In genomic region chr20:60056345-60057122, GRCh38 we compare ENCODE assay signal across 11 cellular contexts.
DNase-seq lines count a peak whose midpoint lies in the region; ATAC-seq, FAIRE-seq and TF ChIP-seq lines count a peak whose summit lies in the region.
"Had no signal": no experiment of that assay in that cellular context is flagged by ENCODE, and none has a peak within 500 bp of the region (broad histone marks: within the 10 kb centered on the region; RNA-seq: fewer than 3 reads in every experiment).

No MANE protein-coding gene starts in this region.

- RAD21 ChIA-PET in GM12878 (lab: Charles Lee; ENCODE audit: unreplicated experiment), result interaction anchor here (1.1 kb wide), 2 partner anchors 154 to 205 kb away, joined by 4 to 5 read pairs; no protein-coding TSS in a partner anchor

- H3K27me3 ChIP-seq in GM12878 (replicated peaks in 1 of 2; ENCODE audit: control insufficient read depth in 2 of 2, insufficient read depth in 2 of 2, low read length in 1 of 2), result no peaks in the 10 kb centered on the region
- H3K27me3 ChIP-seq: tibial nerve had no signal

- no peaks in the 10 kb centered on the region for H3K79me2 ChIP-seq in GM12878 (ENCODE audit: control insufficient read depth, insufficient read depth, low read length)
- H3K79me2 ChIP-seq: parathyroid adenoma had no signal

- H3K36me3 ChIP-seq in GM12878 (ENCODE audit: control insufficient read depth in 2 of 2, insufficient read depth in 2 of 2, low read length in 1 of 2), result no peaks in the 10 kb centered on the region
- H3K36me3 ChIP-seq: tibial nerve had no signal

- peak overlapping the region; percentile 15; the same call in 1 of the 2 replicates for H3K9ac ChIP-seq in GM12878 (ENCODE audit: control insufficient read depth, insufficient read depth, low read length)
- H3K9ac ChIP-seq: parathyroid adenoma had no signal

- DNase-seq in activated CD4-positive, alpha-beta T cell treated with anti-CD3 and anti-CD28 coated beads, Interleukin-2, amount 10 ng/mL, durations not matched to agents 7 days and 5 days, result no peak
- no peak for DNase-seq in activated CD4-positive, alpha-beta T cell treated with anti-CD3 and anti-CD28 coated beads for 1 hour
- DNase-seq in RPMI8226, result peak; percentile 8
- DNase-seq in GM12878 (ENCODE audit: low read depth, low spot score), result no peak
- DNase-seq in stimulated activated naive CD8-positive, alpha-beta T cell treated with anti-CD3 and anti-CD28 coated beads, Interleukin-15, Interleukin-2, amounts not matched to agents 100 U/mL and 50 U/mL, for 24 hours, result peak; percentile 14
- DNase-seq in NCI-H1694 (lab: John Stamatoyannopoulos, UW), result no peak
- no peak for DNase-seq in NCI-H82 (lab: John Stamatoyannopoulos, UW)
- no peak for DNase-seq in WTC11 (ENCODE audit: low spot score)

- H3K4me1 ChIP-seq in GM12878 (ENCODE audit: control insufficient read depth, insufficient read depth, low read length), result no peaks in the 10 kb centered on the region

- H3K27me3 Mint-ChIP-seq in activated CD4-positive, alpha-beta T cell treated with anti-CD3 and anti-CD28 coated beads, Interleukin-2, amount 10 ng/mL, durations not matched to agents 7 days and 5 days, result no peaks in the 10 kb centered on the region
- H3K27me3 Mint-ChIP-seq in WTC11 (ENCODE audit: low read depth), result peaks cover 9% of the 10 kb centered on the region

- no peaks in the 10 kb centered on the region for H4K20me1 ChIP-seq in GM12878 (ENCODE audit: control insufficient read depth, insufficient read depth)

- no peak overlapping the region for H3K27ac ChIP-seq in GM12878 (ENCODE audit: control insufficient read depth, insufficient read depth)
- H3K27ac ChIP-seq: parathyroid adenoma had no signal

- TF ChIP-seq EP300 in GM12878 (IDR thresholded peaks at IDR 0.05; ENCODE audit: borderline replicate concordance in 1 of 2, control insufficient read depth in 1 of 2, low read depth in 2 of 2, low read length in 2 of 2), result no peak

- intact Hi-C loops in GM12878 (cut with micrococcal nuclease; ENCODE audit: unreplicated experiment), result loop anchor here (5.0 to 10.0 kb wide), 3 partner anchors 112 to 1841 kb away; partner anchors contain the start of genes FAM217B and PPP1R3D

- POLR2A ChIA-PET in activated CD4-positive, alpha-beta T cell treated with anti-CD3 and anti-CD28 coated beads, Interleukin-2, amount 10 ng/mL, durations not matched to agents 7 days and 5 days (lab: Charles Lee), result no interaction called here
- POLR2A ChIA-PET in GM12878 (lab: Charles Lee), result interaction anchor here (0.6 kb wide), 1 partner anchor 272 kb away, joined by 3 read pairs; no protein-coding TSS in a partner anchor
- POLR2A ChIA-PET in WTC11 (lab: Charles Lee), result interaction anchor here (0.6 kb wide), 1 partner anchor 1101 kb away, joined by 3 read pairs; no protein-coding TSS in a partner anchor

- ATAC-seq in GM12878 (no peak), WTC11 (no peak)
- ATAC-seq in stimulated activated naive CD8-positive, alpha-beta T cell treated with anti-CD3 and anti-CD28 coated beads, Interleukin-15, Interleukin-2, amounts not matched to agents 100 U/mL and 50 U/mL, for 24 hours, result no peak

- no peak for TF ChIP-seq POLR2A in GM12878 (IDR thresholded peaks at IDR 0.05; ENCODE audit: low read depth, low read length)

- SMC1A ChIA-PET in GM12878 (lab: Charles Lee; ENCODE audit: uncharacterized antibody, unreplicated experiment), result interaction anchor here (1.0 to 2.7 kb wide), 7 partner anchors 46 to 208 kb away, joined by 3 to 12 read pairs (median 3); no protein-coding TSS in a partner anchor

- no peak overlapping the region for H2AFZ ChIP-seq in GM12878 (ENCODE audit: control insufficient read depth, low read depth, low read length)

- no peak for TF ChIP-seq RAD21 in GM12878 (IDR thresholded peaks at IDR 0.05; ENCODE audit: insufficient read depth, low read depth, low read length)

- H3K27ac Mint-ChIP-seq in activated CD4-positive, alpha-beta T cell treated with anti-CD3 and anti-CD28 coated beads, Interleukin-2, amount 10 ng/mL, durations not matched to agents 7 days and 5 days, result peak overlapping the region; percentile 89
- no peak overlapping the region for H3K27ac Mint-ChIP-seq in WTC11
- H3K27ac Mint-ChIP-seq: HFFc6 had no signal

- no peaks in the 10 kb centered on the region for H3K9me3 Mint-ChIP-seq in activated CD4-positive, alpha-beta T cell treated with anti-CD3 and anti-CD28 coated beads, Interleukin-2, amount 10 ng/mL, durations not matched to agents 7 days and 5 days
- H3K9me3 Mint-ChIP-seq in WTC11, result peaks cover 3% of the 10 kb centered on the region
- H3K9me3 Mint-ChIP-seq: HFFc6 had no signal

- H3K4me2 ChIP-seq in GM12878 (ENCODE audit: control insufficient read depth, insufficient read depth), result no peak overlapping the region

- CTCF ChIA-PET in activated CD4-positive, alpha-beta T cell treated with anti-CD3 and anti-CD28 coated beads, Interleukin-2, amount 10 ng/mL, durations not matched to agents 7 days and 5 days (lab: Charles Lee), result interaction anchor here (0.8 to 1.9 kb wide), 8 partner anchors 9 to 1173 kb away, joined by 3 to 14 read pairs (median 3); partner anchors contain the start of gene CDH26
- CTCF ChIA-PET in GM12878 (lab: Yijun Ruan, JAX) (interaction anchor here (0.6 to 3.2 kb wide), 17 partner anchors 8 to 1173 kb away, joined by 3 to 38 read pairs (median 5); no protein-coding TSS in a partner anchor), WTC11 (lab: Charles Lee) (interaction anchor here (0.9 to 3.2 kb wide), 25 partner anchors 20 to 397 kb away, joined by 3 to 28 read pairs (median 7); partner anchors contain the start of genes FAM217B and SYCP2)

- no peaks in the 10 kb centered on the region for H3K36me3 Mint-ChIP-seq in activated CD4-positive, alpha-beta T cell treated with anti-CD3 and anti-CD28 coated beads, Interleukin-2, amount 10 ng/mL, durations not matched to agents 7 days and 5 days (ENCODE audit: low read depth)
- no peaks in the 10 kb centered on the region for H3K36me3 Mint-ChIP-seq in WTC11

- in situ Hi-C loops in GM12878 (cut with MboI), result loop anchor here (5.0 kb wide), 1 partner anchor 1841 kb away; no protein-coding TSS in a partner anchor

- no TSS peak for BruUV-seq in GM12878 (replicated peaks; lab: Mats Ljungman, UMichigan)

- no peaks in the 10 kb centered on the region for H3K9me3 ChIP-seq in GM12878 (replicated peaks; ENCODE audit: control insufficient read depth, insufficient read depth, low read length)
- H3K9me3 ChIP-seq: tibial nerve had no signal

- H3K4me1 Mint-ChIP-seq in activated CD4-positive, alpha-beta T cell treated with anti-CD3 and anti-CD28 coated beads, Interleukin-2, amount 10 ng/mL, durations not matched to agents 7 days and 5 days, result peaks cover 51% of the 10 kb centered on the region
- peaks cover 13% of the 10 kb centered on the region for H3K4me1 Mint-ChIP-seq in WTC11

- H3K4me3 Mint-ChIP-seq in activated CD4-positive, alpha-beta T cell treated with anti-CD3 and anti-CD28 coated beads, Interleukin-2, amount 10 ng/mL, durations not matched to agents 7 days and 5 days, result peak overlapping the region; percentile 80
- no peak overlapping the region for H3K4me3 Mint-ChIP-seq in WTC11
- H3K4me3 Mint-ChIP-seq: HFFc6 had no signal

- FAIRE-seq in GM12878 (lab: Jason Lieb, UNC), result no peak

- TF ChIP-seq CTCF in GM12878 (IDR thresholded peaks at IDR 0.05 in 2 of 3, conservative IDR thresholded peaks at IDR 0.05 in 1 of 3; ENCODE audit: control insufficient read depth in 2 of 3, extremely low read depth in 1 of 3, insufficient read depth in 1 of 3, low read depth in 3 of 3, low read length in 3 of 3), result no peak
- TF ChIP-seq CTCF in WTC11 (IDR thresholded peaks at IDR 0.05), result no peak

- no peak overlapping the region for H3K4me3 ChIP-seq in GM12878

- 24% methylated on average over 6 of the region's 6 CpGs for WGBS in GM12878 (ENCODE audit: insufficient coverage, insufficient replicate concordance, low lambda C conversion rate, missing lambda C conversion rate)

TF ChIP-seq in GM12878, 131 proteins besides CTCF, POLR2A, EP300 and RAD21:
- no peak for TF ChIP-seq ASH2L (IDR thresholded peaks at IDR 0.05; ENCODE audit: borderline replicate concordance, low read depth)
- TF ChIP-seq STAT3 (IDR thresholded peaks at IDR 0.05; ENCODE audit: low read depth, low read length), result no peak
- TF ChIP-seq MYB (IDR thresholded peaks at IDR 0.05; ENCODE audit: borderline replicate concordance, low read depth, low read length), result no peak
- no peak for TF ChIP-seq YBX1 (IDR thresholded peaks at IDR 0.05)
- TF ChIP-seq ZNF384 (IDR thresholded peaks at IDR 0.05; ENCODE audit: borderline replicate concordance, low read depth, low read length), result no peak
- TF ChIP-seq NR2C2 (IDR thresholded peaks at IDR 0.05; ENCODE audit: borderline replicate concordance, control insufficient read depth, insufficient read length, low read depth), result no peak
- TF ChIP-seq CREB1 (IDR thresholded peaks at IDR 0.05; ENCODE audit: low read depth), result no peak

TF ChIP-seq in WTC11, 78 proteins besides CTCF, POLR2A, EP300 and RAD21 (continues in another document):
- TF ChIP-seq ZNF219 (CRISPR knock-in tag; IDR thresholded peaks at IDR 0.05; ENCODE audit: borderline replicate concordance) (no peak), ZNF512 (CRISPR knock-in tag; IDR thresholded peaks at IDR 0.05; ENCODE audit: borderline replicate concordance) (no peak), ZNF232 (CRISPR knock-in tag; IDR thresholded peaks at IDR 0.05) (no peak), CREM (CRISPR knock-in tag; IDR thresholded peaks at IDR 0.05) (no peak), GABPB1 (CRISPR knock-in tag; IDR thresholded peaks at IDR 0.05) (no peak), NFE2L1 (CRISPR knock-in tag; IDR thresholded peaks at IDR 0.05) (no peak), ZBTB21 (CRISPR knock-in tag; IDR thresholded peaks at IDR 0.05; ENCODE audit: borderline replicate concordance) (no peak), GTF2I (CRISPR knock-in tag; conservative IDR thresholded peaks at IDR 0.05) (no peak)
- TF ChIP-seq, protein P1, sequence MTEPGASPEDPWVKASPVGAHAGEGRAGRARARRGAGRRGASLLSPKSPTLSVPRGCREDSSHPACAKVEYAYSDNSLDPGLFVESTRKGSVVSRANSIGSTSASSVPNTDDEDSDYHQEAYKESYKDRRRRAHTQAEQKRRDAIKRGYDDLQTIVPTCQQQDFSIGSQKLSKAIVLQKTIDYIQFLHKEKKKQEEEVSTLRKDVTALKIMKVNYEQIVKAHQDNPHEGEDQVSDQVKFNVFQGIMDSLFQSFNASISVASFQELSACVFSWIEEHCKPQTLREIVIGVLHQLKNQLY (CRISPR knock-in tag; IDR thresholded peaks at IDR 0.05), result no peak

Comparison
In these comparisons a context has a peak if more than half of its experiments do, and no peak if none do; other contexts are left out.
1. DNase-seq: peak in RPMI8226 (single experiment) and stimulated activated naive CD8-positive, alpha-beta T cell treated with anti-CD3 and anti-CD28 coated beads, Interleukin-15, Interleukin-2, amounts not matched to agents 100 U/mL and 50 U/mL, for 24 hours (single experiment); none in activated CD4-positive, alpha-beta T cell treated with anti-CD3 and anti-CD28 coated beads, Interleukin-2, amount 10 ng/mL, durations not matched to agents 7 days and 5 days (single experiment), activated CD4-positive, alpha-beta T cell treated with anti-CD3 and anti-CD28 coated beads for 1 hour (single experiment), GM12878 (single experiment), NCI-H1694 (single experiment), NCI-H82 (single experiment) and WTC11 (single experiment).